Comparison of ENCODE assay signal across 6 cellular contexts in the genomic region with DNA sequence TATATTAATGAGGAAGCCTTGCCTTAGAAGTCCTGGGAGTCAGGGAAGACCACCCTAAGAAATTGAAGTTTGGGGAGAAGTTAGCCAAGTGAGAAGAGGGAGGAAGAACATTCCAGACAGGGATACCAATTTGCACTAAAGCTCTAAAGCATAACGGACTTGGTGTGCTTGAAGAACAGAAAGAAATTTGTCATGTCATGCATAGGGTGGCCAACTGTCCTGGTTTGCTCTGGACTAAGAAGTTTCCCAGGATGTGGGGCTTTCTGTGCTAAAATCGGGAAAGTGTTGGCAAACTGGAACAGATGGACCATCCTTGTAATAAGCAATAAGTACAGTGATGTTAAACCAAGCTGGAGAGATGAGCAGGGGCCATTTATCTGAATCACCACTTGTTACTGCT.
"Had no signal": no experiment of that assay in that cellular context is flagged by ENCODE, and none has a peak within 500 bp of the region (broad histone marks: within the 10 kb centered on the region; RNA-seq: fewer than 3 reads in every experiment).

No MANE protein-coding gene starts in this region.

- H3K27ac Mint-ChIP-seq: IgD-negative memory B cell had no signal

- DNase-seq: IMR-90, KBM-7, KG1 had no signal

- H3K9ac ChIP-seq: KMS-11 had no signal

- H3K36me3 Mint-ChIP-seq: IgD-negative memory B cell had no signal

- H3K4me3 Mint-ChIP-seq: IgD-negative memory B cell had no signal

- H3K9me3 Mint-ChIP-seq: IgD-negative memory B cell had no signal

- H3K27ac ChIP-seq: HL-60, KMS-11 had no signal

- H3K4me2 ChIP-seq: KMS-11 had no signal
